9 cellular contexts compared by ENCODE assay signal in the genomic region with DNA sequence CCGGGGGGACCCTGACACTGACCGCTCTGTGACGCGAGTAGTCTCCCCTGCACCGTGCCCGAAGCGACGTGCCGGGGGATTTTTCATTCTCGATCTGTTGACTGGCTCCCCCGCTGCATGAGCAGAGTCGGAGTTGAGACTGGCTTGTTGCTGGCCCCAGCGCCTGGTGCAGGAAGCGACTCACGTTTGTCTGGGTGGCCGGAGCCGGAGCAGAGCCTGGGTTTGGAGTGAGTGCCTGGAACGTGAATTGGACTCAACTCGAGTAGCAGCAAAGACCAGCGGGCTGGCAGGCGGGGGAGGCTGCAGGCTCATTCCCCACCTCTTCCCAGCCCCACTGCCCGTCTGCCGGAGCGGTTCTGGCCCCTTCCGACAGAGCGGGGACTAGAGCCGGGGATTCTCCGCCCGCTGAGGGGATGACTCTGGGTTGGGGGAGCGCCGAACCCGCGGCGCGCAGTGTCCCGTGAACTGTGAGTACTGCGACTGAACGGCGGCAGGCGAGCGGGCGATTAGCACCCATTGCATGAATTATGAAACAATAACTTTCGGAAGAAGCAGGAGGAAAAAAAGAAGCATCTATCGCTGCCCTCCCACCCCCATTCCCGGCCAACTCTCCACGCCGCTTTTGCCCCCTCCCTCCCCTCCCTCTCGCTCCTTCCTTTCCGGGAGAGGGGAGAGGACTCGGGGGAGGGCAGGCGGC. TPM values are rescaled to one million over a fixed set of nuclear protein-coding genes. Genes with fewer than 3 reads are reported as not detected.
DNase-seq lines count a peak whose midpoint lies in the region; ATAC-seq, FAIRE-seq and TF ChIP-seq lines count a peak whose summit lies in the region.
"Had no signal": no experiment of that assay in that cellular context is flagged by ENCODE, and none has a peak within 500 bp of the region (broad histone marks: within the 10 kb centered on the region; RNA-seq: fewer than 3 reads in every experiment).

No MANE protein-coding gene starts in this region.

- ATAC-seq in heart left ventricle (peak; percentile 2 to 17 (median 8)), pancreas (peak; percentile 11 to 17 (median 12)), HG03565 (IDR thresholded peaks at IDR 0.05; ENCODE audit: unreplicated experiment) (no peak)

- peaks cover 1% of the 10 kb centered on the region for H3K36me3 Mint-ChIP-seq in activated T-helper 1 cell treated with anti-CD3 and anti-CD28 coated beads, Interleukin-12 subunit alpha, Interleukin-12 subunit beta, Interleukin-2, Interleukin-4 antibody, amounts not matched to agents 30 ng/mL and 10 ng/mL and 1 ng/mL, durations not matched to agents 14 hours and 24 hours and 36 hours (ENCODE audit: low read depth)

- H3K27me3 ChIP-seq in GM23248 (replicated peaks; ENCODE audit: insufficient read depth) (peaks cover 48% of the 10 kb centered on the region), heart left ventricle (peaks cover 0 to 71% (median 11%) of the 10 kb centered on the region in 9 donors), pancreas (peaks cover 3 to 45% (median 9%) of the 10 kb centered on the region in 4 donors)

- no peaks in the 10 kb centered on the region for H3K79me2 ChIP-seq in GM23248 (ENCODE audit: insufficient read depth)

- no peaks in the 10 kb centered on the region for H3F3A ChIP-seq in GM23248 (ENCODE audit: insufficient read depth)

- peak overlapping the region; percentile 97 for H3K27ac ChIP-seq in 22Rv1
- no peak overlapping the region for H3K27ac ChIP-seq in GM23248
- peak overlapping the region; percentile 18 to 87 (median 72) for H3K27ac ChIP-seq in heart left ventricle
- H3K27ac ChIP-seq in pancreas = no peak overlapping the region

- H2AFZ ChIP-seq in GM23248 = peak overlapping the region; percentile 73

- in situ Hi-C loops in GM23248 (cut with MboI) = no loop called here

- peaks cover 3% of the 10 kb centered on the region; the same call in 1 of the 2 replicates for H3K4me1 ChIP-seq in GM23248 (ENCODE audit: insufficient read depth)
- peaks cover 0 to 49% (median 13%) of the 10 kb centered on the region in 12 donors for H3K4me1 ChIP-seq in heart left ventricle
- H3K4me1 ChIP-seq in pancreas = peaks cover 17 to 23% (median 22%) of the 10 kb centered on the region in 3 donors

- no peaks in the 10 kb centered on the region for H3K9me3 ChIP-seq in GM23248 (ENCODE audit: low read depth)
- no peaks in the 10 kb centered on the region for H3K9me3 ChIP-seq in heart left ventricle
- no peaks in the 10 kb centered on the region for H3K9me3 ChIP-seq in pancreas

- no peak for TF ChIP-seq POLR2A in heart left ventricle (IDR thresholded peaks at IDR 0.05)

- H3K4me3 ChIP-seq in GM23248 (peak overlapping the region; percentile 72), heart left ventricle (peak overlapping the region; percentile 45 to 78 (median 65)), pancreas (peak overlapping the region in 3 of 4 donors; percentile 12 to 40 (median 21))

- peak overlapping the region; percentile 93 for H3K4me2 ChIP-seq in GM23248 (ENCODE audit: unreplicated experiment)

- no peaks in the 10 kb centered on the region for H4K20me1 ChIP-seq in GM23248 (ENCODE audit: insufficient read depth)

- FAIRE-seq in pancreas (lab: Jason Lieb, UNC) = no peak

- H3K9me3 Mint-ChIP-seq in activated T-helper 1 cell treated with anti-CD3 and anti-CD28 coated beads, Interleukin-12 subunit alpha, Interleukin-12 subunit beta, Interleukin-2, Interleukin-4 antibody, amounts not matched to agents 30 ng/mL and 10 ng/mL and 1 ng/mL, durations not matched to agents 14 hours and 24 hours and 36 hours = peaks cover 5% of the 10 kb centered on the region
- H3K9me3 Mint-ChIP-seq: activated naive CD4-positive, alpha-beta T cell treated with anti-CD3 and anti-CD28 coated beads, Interleukin-2, amount 50 U/mL, for 72 hours had no signal

- H3K9ac ChIP-seq in GM23248 = no peak overlapping the region

- intact Hi-C loops in activated T-helper 1 cell treated with anti-CD3 and anti-CD28 coated beads, Interleukin-12 subunit alpha, Interleukin-12 subunit beta, Interleukin-2, Interleukin-4 antibody, amounts not matched to agents 30 ng/mL and 10 ng/mL and 1 ng/mL, durations not matched to agents 14 hours and 24 hours and 36 hours (cut with micrococcal nuclease) = no loop called here
- intact Hi-C loops in heart left ventricle (cut with DNase I) = loop anchor here in 5 of 10 donors (5.0 to 10.0 kb wide), 6 partner anchors 214 to 321 kb away; no protein-coding TSS in a partner anchor
- intact Hi-C loops in pancreas (cut with DNase I) = no loop called here

- peak overlapping the region; percentile 15 for H3K4me3 Mint-ChIP-seq in activated T-helper 1 cell treated with anti-CD3 and anti-CD28 coated beads, Interleukin-12 subunit alpha, Interleukin-12 subunit beta, Interleukin-2, Interleukin-4 antibody, amounts not matched to agents 30 ng/mL and 10 ng/mL and 1 ng/mL, durations not matched to agents 14 hours and 24 hours and 36 hours

- H3K9me2 ChIP-seq in GM23248 (ENCODE audit: insufficient read depth) = no peaks in the 10 kb centered on the region

- 1 to 2% methylated on average over 41 to 51 of the region's 51 CpGs for WGBS in GM23248 (ENCODE audit: low coverage in 1 of 2, low lambda C conversion rate in 2 of 2, missing lambda C conversion rate in 2 of 2), 2 experiments
- 1% methylated on average over 38 to 50 of the region's 51 CpGs for WGBS in heart left ventricle, 4 donors
- 1 to 2% methylated on average over 47 to 50 of the region's 51 CpGs for WGBS in pancreas, 2 donors

- peaks cover 20% of the 10 kb centered on the region for H3K4me1 Mint-ChIP-seq in activated T-helper 1 cell treated with anti-CD3 and anti-CD28 coated beads, Interleukin-12 subunit alpha, Interleukin-12 subunit beta, Interleukin-2, Interleukin-4 antibody, amounts not matched to agents 30 ng/mL and 10 ng/mL and 1 ng/mL, durations not matched to agents 14 hours and 24 hours and 36 hours (ENCODE audit: low read depth)

- H3K27me3 Mint-ChIP-seq in activated T-helper 1 cell treated with anti-CD3 and anti-CD28 coated beads, Interleukin-12 subunit alpha, Interleukin-12 subunit beta, Interleukin-2, Interleukin-4 antibody, amounts not matched to agents 30 ng/mL and 10 ng/mL and 1 ng/mL, durations not matched to agents 14 hours and 24 hours and 36 hours (ENCODE audit: insufficient read depth) = peaks cover 46% of the 10 kb centered on the region

- TF ChIP-seq CTCF in 22Rv1 (IDR thresholded peaks at IDR 0.05) (no peak), heart left ventricle (IDR thresholded peaks at IDR 0.05) (no peak), pancreas (IDR thresholded peaks at IDR 0.05) (no peak)

- DNase-seq in GM23248 (peak; percentile 53), heart left ventricle (peak; percentile 18 to 68 (median 28)), pancreas (peak in 4 of 6 donors; percentile 15 to 71 (median 40)), NCI-H774 (lab: John Stamatoyannopoulos, UW) (no peak), SHP77 treated with DMSO at 0.1 percent for 48 hours (lab: John Stamatoyannopoulos, UW) (no peak)
- DNase-seq in activated T-helper 1 cell treated with anti-CD3 and anti-CD28 coated beads, Interleukin-12 subunit alpha, Interleukin-12 subunit beta, Interleukin-2, Interleukin-4 antibody, amounts not matched to agents 30 ng/mL and 10 ng/mL and 1 ng/mL, durations not matched to agents 14 hours and 24 hours and 36 hours (ENCODE audit: low spot score) = no peak

- H3K36me3 ChIP-seq in GM23248 (ENCODE audit: low read depth) (no peaks in the 10 kb centered on the region), heart left ventricle (no peaks in the 10 kb centered on the region), pancreas (no peaks in the 10 kb centered on the region)

- peak overlapping the region; percentile 84 for H3K27ac Mint-ChIP-seq in activated T-helper 1 cell treated with anti-CD3 and anti-CD28 coated beads, Interleukin-12 subunit alpha, Interleukin-12 subunit beta, Interleukin-2, Interleukin-4 antibody, amounts not matched to agents 30 ng/mL and 10 ng/mL and 1 ng/mL, durations not matched to agents 14 hours and 24 hours and 36 hours

RNA-seq across cellular contexts. Expression of a gene that starts 0.6 kb away (rescaled TPM):
- total RNA-seq in GM23248 (2014; rRNA removed; shearing (Covaris generic)) = 0.38 and 1.1 TPM in 2 replicates
- polyA plus RNA-seq in GM23248 (2016; fragmentation: Nextera tagmentation; extraction: Ambion mirVana) (0.15 and 0.24 TPM in 2 replicates), heart left ventricle (10 to 100 TPM in 1 of 2 donors, 1 to 10 TPM in 1; 9.4 to 39.8 TPM), pancreas (under 1 TPM; 0.34 to 0.52 TPM)
- total RNA-seq in activated T-helper 1 cell treated with anti-CD3 and anti-CD28 coated beads, Interleukin-12 subunit alpha, Interleukin-12 subunit beta, Interleukin-2, Interleukin-4 antibody, amounts not matched to agents 30 ng/mL and 10 ng/mL and 1 ng/mL, durations not matched to agents 14 hours and 24 hours and 36 hours = not detected in 2 replicates
- total RNA-seq in heart left ventricle (100 to 1,000 TPM in 5 of 9 donors, 10 to 100 TPM in 4; 51.4 to 166 (median 107) TPM), pancreas (1 to 10 TPM in 2 of 6 donors, under 1 TPM in 4; 0.25 to 6.4 (median 0.53) TPM)
- total RNA-seq: activated naive CD4-positive, alpha-beta T cell treated with anti-CD3 and anti-CD28 coated beads, Interleukin-2, amount 50 U/mL, for 72 hours had no signal

Comparison
In these comparisons a context has a peak if more than half of its experiments do, and no peak if none do; other contexts are left out.
1. H3K27ac ChIP-seq: peak in 22Rv1 (single experiment) and heart left ventricle (12 of 12); none in GM23248 (single experiment) and pancreas (0 of 4).
2. DNase-seq: peak in GM23248 (single experiment), heart left ventricle (5 of 5) and pancreas (4 of 6); none in activated T-helper 1 cell treated with anti-CD3 and anti-CD28 coated beads, Interleukin-12 subunit alpha, Interleukin-12 subunit beta, Interleukin-2, Interleukin-4 antibody, amounts not matched to agents 30 ng/mL and 10 ng/mL and 1 ng/mL, durations not matched to agents 14 hours and 24 hours and 36 hours (single experiment), NCI-H774 (single experiment) and SHP77 treated with DMSO at 0.1 percent for 48 hours (single experiment).
3. H3K4me3 ChIP-seq: peak in every context shown above with its lines; median percentile 72 in GM23248; 65 in heart left ventricle; 21 in pancreas.
4. RNA of a gene that starts 0.6 kb away (total RNA-seq): 51.4 to 166 TPM in heart left ventricle; 0.38 to 1.1 TPM in GM23248, 0.25 to 6.4 TPM in pancreas and not detected in activated T-helper 1 cell treated with anti-CD3 and anti-CD28 coated beads, Interleukin-12 subunit alpha, Interleukin-12 subunit beta, Interleukin-2, Interleukin-4 antibody, amounts not matched to agents 30 ng/mL and 10 ng/mL and 1 ng/mL, durations not matched to agents 14 hours and 24 hours and 36 hours; every median in the first group is over 4 times any median in the second.